11 cellular contexts compared by ENCODE assay signal in the genomic region with DNA sequence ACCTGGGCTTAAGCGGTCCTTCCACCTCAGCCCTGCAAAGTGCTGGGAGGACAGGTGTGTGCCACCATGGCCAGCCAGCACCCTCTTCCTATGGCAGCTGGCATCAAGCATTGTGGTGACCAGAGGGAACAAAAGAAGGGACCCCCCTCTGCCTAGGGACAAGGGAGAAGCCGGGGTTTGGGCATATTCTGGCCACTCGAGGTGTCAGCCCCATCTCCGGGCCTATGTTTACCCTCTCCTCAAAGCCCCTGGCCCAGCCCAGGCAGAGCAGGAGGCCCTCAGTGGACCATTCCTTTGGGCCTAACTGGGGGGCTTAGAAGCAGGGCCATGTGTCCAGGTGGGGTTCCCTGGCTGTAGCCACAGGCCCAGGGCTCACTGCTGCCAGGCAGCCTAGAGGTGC. TPM values are rescaled to one million over a fixed set of nuclear protein-coding genes. Genes with fewer than 3 reads are reported as not detected.
DNase-seq lines count a peak whose midpoint lies in the region; ATAC-seq and TF ChIP-seq lines count a peak whose summit lies in the region.
"Had no signal": no experiment of that assay in that cellular context is flagged by ENCODE, and none has a peak within 500 bp of the region (broad histone marks: within the 10 kb centered on the region; RNA-seq: fewer than 3 reads in every experiment).

No MANE protein-coding gene starts in this region.

- DNase-seq in DND-41 (peak; percentile 68), right atrium auricular region (ENCODE audit: low spot score) (no peak), spleen (peak; percentile 82), HT-29 (ENCODE audit: low spot score) (no peak), OCI-M1 (lab: John Stamatoyannopoulos, UW) (no peak)
- DNase-seq in activated CD8-positive, alpha-beta T cell treated with anti-CD3 and anti-CD28 coated beads for 36 hours, result no peak
- DNase-seq: DMS153 had no signal

- peak overlapping the region; percentile 55 for H3K4me2 ChIP-seq in DND-41 (ENCODE audit: insufficient read depth, low read length)

- peak overlapping the region in 1 of 2 experiments; percentile 34; a peak in 2 of 4 replicates for H3K4me3 ChIP-seq in DND-41 (ENCODE audit: low read depth in 1 of 2, low read length in 2 of 2)
- H3K4me3 ChIP-seq in right atrium auricular region, result no peak overlapping the region
- H3K4me3 ChIP-seq in spleen, result peak overlapping the region in 1 of 8 donors; percentile 50

- H3K9ac ChIP-seq in DND-41 (ENCODE audit: low read depth, low read length), result peak overlapping the region; percentile 58

- H3K36me3 ChIP-seq in DND-41 (ENCODE audit: insufficient read depth, low read length), result peaks cover 8% of the 10 kb centered on the region; the same call in 1 of the 2 replicates
- peaks cover 32% of the 10 kb centered on the region for H3K36me3 ChIP-seq in right atrium auricular region
- peaks cover 0 to 58% (median 30%) of the 10 kb centered on the region in 6 donors for H3K36me3 ChIP-seq in spleen

- CTCF ChIA-PET in activated CD8-positive, alpha-beta T cell treated with anti-CD3 and anti-CD28 coated beads for 36 hours (lab: Charles Lee), result interaction anchor here (0.9 to 4.0 kb wide), 12 partner anchors 8 to 63 kb away, joined by 3 to 20 read pairs (median 4); a partner anchor contains a TSS

- H2AFZ ChIP-seq in DND-41 (ENCODE audit: low read depth, low read length), result peak overlapping the region; percentile 55; the same call in 1 of the 2 replicates

- H3K4me3 Mint-ChIP-seq in activated CD8-positive, alpha-beta T cell treated with anti-CD3 and anti-CD28 coated beads for 36 hours, result peak overlapping the region; percentile 59

- H3K79me2 ChIP-seq in DND-41 (ENCODE audit: insufficient read depth, low read length), result no peaks in the 10 kb centered on the region

- no peak for TF ChIP-seq CTCF in DND-41 (IDR thresholded peaks at IDR 0.05; ENCODE audit: borderline replicate concordance, extremely low read depth, low read length, poor library complexity, severe bottlenecking)
- no peak for TF ChIP-seq CTCF in activated CD8-positive, alpha-beta T cell treated with anti-CD3 and anti-CD28 coated beads for 36 hours (IDR thresholded peaks at IDR 0.05)
- TF ChIP-seq CTCF in right atrium auricular region (IDR thresholded peaks at IDR 0.05), result no peak
- no peak for TF ChIP-seq CTCF in spleen (IDR thresholded peaks at IDR 0.05 in 8 of 11, conservative IDR thresholded peaks at IDR 0.05 in 3 of 11)

- H3K4me1 Mint-ChIP-seq in activated CD8-positive, alpha-beta T cell treated with anti-CD3 and anti-CD28 coated beads for 36 hours (ENCODE audit: low read depth), result peaks cover 96% of the 10 kb centered on the region

- TF ChIP-seq POLR2A in spleen (IDR thresholded peaks at IDR 0.05), result no peak

- H3K9me3 Mint-ChIP-seq in activated CD8-positive, alpha-beta T cell treated with anti-CD3 and anti-CD28 coated beads for 36 hours, result no peaks in the 10 kb centered on the region

- intact Hi-C loops in activated CD8-positive, alpha-beta T cell treated with anti-CD3 and anti-CD28 coated beads for 36 hours (cut with micrococcal nuclease), result no loop called here
- intact Hi-C loops in spleen (cut with DNase I; ENCODE audit: low total_unique reads), result no loop called here

- peak overlapping the region; percentile 98 for H3K27ac Mint-ChIP-seq in activated CD8-positive, alpha-beta T cell treated with anti-CD3 and anti-CD28 coated beads for 36 hours

- H3K4me1 ChIP-seq in DND-41 (ENCODE audit: insufficient read depth, low read length) (peaks cover 62% of the 10 kb centered on the region), right atrium auricular region (peaks cover 0 to 78% of the 10 kb centered on the region in 2 donors), spleen (peaks cover 90 to 100% (median 96%) of the 10 kb centered on the region in 6 donors)

- peaks cover 50% of the 10 kb centered on the region for H3K36me3 Mint-ChIP-seq in activated CD8-positive, alpha-beta T cell treated with anti-CD3 and anti-CD28 coated beads for 36 hours (ENCODE audit: low read depth)

- H3K27me3 ChIP-seq in DND-41 (ENCODE audit: insufficient read depth, low read length, poor library complexity) (no peaks in the 10 kb centered on the region), right atrium auricular region (no peaks in the 10 kb centered on the region), spleen (replicated peaks in 1 of 7) (no peaks in the 10 kb centered on the region)

- no peaks in the 10 kb centered on the region for H3K9me3 ChIP-seq in DND-41 (ENCODE audit: insufficient read depth, low read length, severe bottlenecking)
- H3K9me3 ChIP-seq in right atrium auricular region, result no peaks in the 10 kb centered on the region
- no peaks in the 10 kb centered on the region for H3K9me3 ChIP-seq in spleen

- no peaks in the 10 kb centered on the region for H3K27me3 Mint-ChIP-seq in activated CD8-positive, alpha-beta T cell treated with anti-CD3 and anti-CD28 coated beads for 36 hours

- H3K27ac ChIP-seq in DND-41 (ENCODE audit: low read length), result peak overlapping the region; percentile 95
- peak overlapping the region; percentile 67 to 74 for H3K27ac ChIP-seq in right atrium auricular region
- H3K27ac ChIP-seq in spleen, result peak overlapping the region; percentile 86 to 98 (median 93)

- 50 to 74% (median 66%) methylated on average over 4 of the region's 4 CpGs for WGBS in spleen, 5 donors

- H4K20me1 ChIP-seq in DND-41 (ENCODE audit: insufficient read depth, low read length), result no peaks in the 10 kb centered on the region

- ATAC-seq in DND-41 (ENCODE audit: insufficient read depth, low read depth), result no peak; the same call in 2 of the 3 replicates
- peak; percentile 2 for ATAC-seq in activated CD8-positive, alpha-beta T cell treated with anti-CD3 and anti-CD28 coated beads for 36 hours
- no peak for ATAC-seq in esophagus mucosa
- ATAC-seq in GM21528 (IDR thresholded peaks at IDR 0.05; ENCODE audit: low FRiP score, unreplicated experiment), result no peak

- POLR2A ChIA-PET in activated CD8-positive, alpha-beta T cell treated with anti-CD3 and anti-CD28 coated beads for 36 hours (lab: Charles Lee), result interaction anchor here (1.0 to 4.9 kb wide), 9 partner anchors 8 to 23 kb away, joined by 5 to 48 read pairs (median 11); no protein-coding TSS in a partner anchor

RNA-seq across cellular contexts. Expression of a gene that starts 23.9 kb away (rescaled TPM):
- total RNA-seq in activated CD8-positive, alpha-beta T cell treated with anti-CD3 and anti-CD28 coated beads for 36 hours, result 10 to 100 TPM; 59.6 to 61.0 TPM
- total RNA-seq in right atrium auricular region, result 10 to 100 TPM; 36.1 to 56.0 TPM
- 100 to 1,000 TPM; 202 to 512 (median 313) TPM for total RNA-seq in spleen
- 10 to 100 TPM; 34.5 to 84.3 (median 50.4) TPM for polyA plus RNA-seq in spleen
- total RNA-seq in HT-29 (2014; rRNA removed; shearing (Covaris generic)), result 25.0 and 28.8 TPM in 2 replicates
- 45.8 TPM for total RNA-seq in esophagus mucosa

RNA-seq across cellular contexts. Expression of a gene that starts 29.8 kb away (rescaled TPM):
- under 1 TPM; 0.16 to 0.27 TPM for total RNA-seq in activated CD8-positive, alpha-beta T cell treated with anti-CD3 and anti-CD28 coated beads for 36 hours
- total RNA-seq in right atrium auricular region, result 1 to 10 TPM in 1 of 2 donors, not detected in 1; 1.3 TPM
- total RNA-seq in spleen, result 1 to 10 TPM; 1.4 to 4.4 (median 3.4) TPM
- under 1 TPM; 0.08 to 0.38 (median 0.20) TPM for polyA plus RNA-seq in spleen
- 0.20 TPM in 1 of 2 replicates, not detected in the other for total RNA-seq in HT-29 (2014; rRNA removed; shearing (Covaris generic))
- total RNA-seq in esophagus mucosa, result not detected
- total RNA-seq: MCF 10A had no signal
- polyA plus RNA-seq: aorta had no signal

Comparison
In these comparisons a context has a peak if more than half of its experiments do, and no peak if none do; other contexts are left out.
1. DNase-seq: peak in DND-41 (single experiment) and spleen (single experiment); none in activated CD8-positive, alpha-beta T cell treated with anti-CD3 and anti-CD28 coated beads for 36 hours (single experiment), right atrium auricular region (single experiment), HT-29 (single experiment) and OCI-M1 (single experiment).
2. Peak in every context shown above with its lines, with median percentiles within 50 percentile points of each other: H3K27ac ChIP-seq.